In the genomic region with DNA sequence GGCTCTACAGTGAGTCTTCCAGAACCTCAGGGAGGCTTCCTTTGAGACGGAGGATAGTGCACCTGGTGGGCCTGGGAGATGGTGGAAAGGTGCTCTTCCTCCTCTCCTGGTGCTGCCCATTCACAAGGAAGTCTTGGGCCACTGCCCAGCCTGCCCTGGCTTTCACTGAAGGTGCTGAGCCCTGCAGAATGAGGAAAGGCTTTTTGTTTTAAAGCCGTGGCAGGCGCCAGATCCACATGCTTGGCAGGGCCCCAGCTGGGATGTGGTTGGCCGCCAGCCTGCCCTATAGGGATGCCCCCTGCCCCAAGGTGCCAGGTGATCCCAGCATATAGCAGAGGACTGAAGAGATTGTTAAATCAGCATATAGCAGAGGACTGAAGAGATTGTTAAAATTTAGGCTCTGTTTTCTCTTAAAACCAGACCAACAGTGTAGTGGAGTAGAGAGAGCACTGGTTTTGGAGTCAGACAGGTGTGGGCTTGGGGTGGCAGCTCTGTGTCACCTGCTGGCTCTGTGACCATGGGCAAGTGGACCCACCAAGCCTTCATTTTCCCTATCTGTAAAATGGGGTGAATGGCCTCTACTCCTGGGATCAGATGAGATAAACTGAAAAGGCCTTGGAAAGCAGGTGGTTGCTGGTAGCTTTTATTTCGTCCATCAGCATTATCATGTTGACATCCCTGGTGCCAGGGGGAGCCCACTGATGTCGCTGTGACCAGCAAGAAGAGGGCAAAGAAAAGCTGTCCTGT, we compare ENCODE assay signal across 1 cellular context.
TF ChIP-seq lines count a peak whose summit lies in the region.

No MANE protein-coding gene starts in this region.

TF ChIP-seq in IMR-90, 13 proteins besides CTCF, POLR2A, EP300 and RAD21:
- TF ChIP-seq, protein P1, sequence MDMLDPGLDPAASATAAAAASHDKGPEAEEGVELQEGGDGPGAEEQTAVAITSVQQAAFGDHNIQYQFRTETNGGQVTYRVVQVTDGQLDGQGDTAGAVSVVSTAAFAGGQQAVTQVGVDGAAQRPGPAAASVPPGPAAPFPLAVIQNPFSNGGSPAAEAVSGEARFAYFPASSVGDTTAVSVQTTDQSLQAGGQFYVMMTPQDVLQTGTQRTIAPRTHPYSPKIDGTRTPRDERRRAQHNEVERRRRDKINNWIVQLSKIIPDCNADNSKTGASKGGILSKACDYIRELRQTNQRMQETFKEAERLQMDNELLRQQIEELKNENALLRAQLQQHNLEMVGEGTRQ (IDR thresholded peaks at IDR 0.05; ENCODE audit: low read depth, low read length), result no peak
- no peak for TF ChIP-seq MAZ (IDR thresholded peaks at IDR 0.05; ENCODE audit: borderline replicate concordance, low read depth, low read length)
- no peak for TF ChIP-seq RFX5 (IDR thresholded peaks at IDR 0.05; ENCODE audit: low read depth, low read length)
- TF ChIP-seq RCOR1 (IDR thresholded peaks at IDR 0.05; ENCODE audit: insufficient replicate concordance, low read length), result no peak
- no peak for TF ChIP-seq NFE2L2 (IDR thresholded peaks at IDR 0.05; ENCODE audit: low read depth, low read length)
- TF ChIP-seq BHLHE40 (IDR thresholded peaks at IDR 0.05; ENCODE audit: low read depth, low read length), result no peak
- TF ChIP-seq, protein P2, sequence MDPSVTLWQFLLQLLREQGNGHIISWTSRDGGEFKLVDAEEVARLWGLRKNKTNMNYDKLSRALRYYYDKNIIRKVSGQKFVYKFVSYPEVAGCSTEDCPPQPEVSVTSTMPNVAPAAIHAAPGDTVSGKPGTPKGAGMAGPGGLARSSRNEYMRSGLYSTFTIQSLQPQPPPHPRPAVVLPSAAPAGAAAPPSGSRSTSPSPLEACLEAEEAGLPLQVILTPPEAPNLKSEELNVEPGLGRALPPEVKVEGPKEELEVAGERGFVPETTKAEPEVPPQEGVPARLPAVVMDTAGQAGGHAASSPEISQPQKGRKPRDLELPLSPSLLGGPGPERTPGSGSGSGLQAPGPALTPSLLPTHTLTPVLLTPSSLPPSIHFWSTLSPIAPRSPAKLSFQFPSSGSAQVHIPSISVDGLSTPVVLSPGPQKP (IDR thresholded peaks at IDR 0.05; ENCODE audit: borderline replicate concordance, low read depth, low read length), result no peak
- TF ChIP-seq SMC3 (IDR thresholded peaks at IDR 0.05; ENCODE audit: low read depth, low read length), result no peak
- no peak for TF ChIP-seq FOS (IDR thresholded peaks at IDR 0.05; ENCODE audit: low read depth, low read length)
- no peak for TF ChIP-seq CHD1 (IDR thresholded peaks at IDR 0.05; ENCODE audit: low read depth, low read length)
- no peak for TF ChIP-seq CEBPB (IDR thresholded peaks at IDR 0.05; ENCODE audit: low read depth, low read length)
- TF ChIP-seq MAFK (IDR thresholded peaks at IDR 0.05; ENCODE audit: low read depth, low read length), result no peak
